ENCODE assay signal across 19 cellular contexts in the genomic region with DNA sequence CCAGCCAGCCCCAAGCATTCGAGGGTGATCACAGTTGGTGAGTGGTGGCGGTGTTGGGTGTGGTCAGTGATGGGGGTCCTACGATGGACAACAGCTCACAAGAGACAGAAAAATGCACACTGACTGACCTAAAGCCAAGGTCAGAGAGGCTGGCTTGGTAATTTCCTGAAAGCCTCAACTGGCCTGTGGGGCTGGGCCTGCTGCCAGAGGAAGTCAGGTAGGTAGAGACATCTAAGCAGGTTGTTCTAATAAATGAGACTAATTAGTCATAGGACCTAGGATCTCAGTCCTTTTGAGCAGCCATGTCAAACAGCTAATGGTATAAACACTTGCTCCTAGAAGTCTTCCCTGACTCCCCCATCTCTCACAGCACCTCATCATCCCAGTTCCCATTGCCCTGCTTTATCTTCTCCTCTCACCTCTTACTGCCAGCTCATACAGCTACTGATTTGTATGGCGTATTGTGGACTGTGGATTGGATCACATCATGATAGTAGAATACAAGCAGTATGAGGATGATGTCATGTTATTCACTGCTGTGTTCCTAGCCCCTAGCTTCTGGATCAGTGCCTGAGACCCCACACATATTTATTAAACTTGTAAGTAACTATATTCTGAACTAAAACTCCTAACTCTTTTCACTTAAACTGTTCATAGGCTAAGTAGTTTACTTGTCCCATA.
A peak's percentile ranks its signal among the peaks of the same experiment; 100 is the strongest.
DNase-seq lines count a peak whose midpoint lies in the region; ATAC-seq, FAIRE-seq and TF ChIP-seq lines count a peak whose summit lies in the region.
"Had no signal": no experiment of that assay in that cellular context is flagged by ENCODE, and none has a peak within 500 bp of the region (broad histone marks: within the 10 kb centered on the region; RNA-seq: fewer than 3 reads in every experiment).

No MANE protein-coding gene starts in this region.

- in situ Hi-C loops in Caki2 (cut with HindIII; ENCODE audit: low pct_unique_long_range_greater_than_20kb, low sequenced_read_pairs), result no loop called here

- peak; percentile 19 for DNase-seq in Caki2 (ENCODE audit: low read depth)
- DNase-seq in hepatocyte (ENCODE audit: low spot score), result no peak
- DNase-seq in small intestine, result peak; percentile 64
- no peak for DNase-seq in T-helper 2 cell
- DNase-seq: BE2C; C1 segment of cervical spinal cord; CD4-positive, CD25-positive, alpha-beta regulatory T cell; CD8-positive, alpha-beta memory T cell; COR-L47; DND-41; EL; H9; KG1 had no signal

- no peaks in the 10 kb centered on the region for H4K20me1 ChIP-seq in hepatocyte (ENCODE audit: insufficient read depth, poor library complexity, severe bottlenecking)

- H3K27me3 ChIP-seq in hepatocyte (no peaks in the 10 kb centered on the region), liver (ENCODE audit: control insufficient read depth in 4 of 4, insufficient read depth in 4 of 4, low read length in 3 of 4) (no peaks in the 10 kb centered on the region), small intestine (ENCODE audit: control insufficient read depth in 2 of 2, insufficient read depth in 2 of 2, low read length in 2 of 2) (no peaks in the 10 kb centered on the region)
- H3K27me3 ChIP-seq: BE2C had no signal

- H3K9me3 ChIP-seq in hepatocyte (ENCODE audit: low read depth), result no peaks in the 10 kb centered on the region
- no peaks in the 10 kb centered on the region for H3K9me3 ChIP-seq in liver (ENCODE audit: control insufficient read depth in 4 of 4, low read length in 3 of 4)
- no peaks in the 10 kb centered on the region for H3K9me3 ChIP-seq in small intestine (ENCODE audit: control insufficient read depth, low read depth)
- H3K9me3 ChIP-seq: BE2C had no signal

- H3K27ac ChIP-seq in hepatocyte (peak overlapping the region; percentile 42), liver (ENCODE audit: low read depth in 1 of 2, low read length in 2 of 2) (peak overlapping the region; percentile 68 to 89), small intestine (ENCODE audit: low read depth in 1 of 2, low read length in 1 of 2) (peak overlapping the region in 1 of 2 donors; percentile 14)

- ATAC-seq in GM19351 (IDR thresholded peaks at IDR 0.05; ENCODE audit: unreplicated experiment) (no peak), GM21717 (IDR thresholded peaks at IDR 0.05; ENCODE audit: unreplicated experiment) (no peak)
- ATAC-seq: GM12878 had no signal

- no peak overlapping the region for H3K4me3 ChIP-seq in hepatocyte
- H3K4me3 ChIP-seq in liver (ENCODE audit: low read depth in 1 of 3, low read length in 3 of 3), result no peak overlapping the region
- no peak overlapping the region for H3K4me3 ChIP-seq in small intestine (ENCODE audit: low read depth in 1 of 2, low read length in 2 of 2)
- H3K4me3 ChIP-seq: GM12878 had no signal

- no peak overlapping the region for H3K9ac ChIP-seq in liver (ENCODE audit: low read depth in 1 of 2, low read length in 2 of 2)

- H3K9me2 ChIP-seq in hepatocyte (replicated peaks; ENCODE audit: insufficient read depth), result no peaks in the 10 kb centered on the region

- TF ChIP-seq RAD21 in liver (IDR thresholded peaks at IDR 0.05), result no peak

- H3K4me2 ChIP-seq in hepatocyte, result no peak overlapping the region

- TF ChIP-seq CTCF in hepatocyte (IDR thresholded peaks at IDR 0.05; ENCODE audit: poor library complexity) (no peak), liver (IDR thresholded peaks at IDR 0.05; ENCODE audit: low read depth, low read length, missing input control) (no peak)

- H2AFZ ChIP-seq in hepatocyte, result no peak overlapping the region

- no peaks in the 10 kb centered on the region for H3K79me2 ChIP-seq in hepatocyte

- H3K4me1 ChIP-seq in hepatocyte (ENCODE audit: insufficient read depth), result peaks cover 15% of the 10 kb centered on the region
- H3K4me1 ChIP-seq in liver (ENCODE audit: control insufficient read depth in 4 of 4, insufficient read depth in 4 of 4, low read length in 3 of 4), result peaks cover 10 to 68% (median 45%) of the 10 kb centered on the region in 4 donors
- peaks cover 0 to 6% of the 10 kb centered on the region in 2 donors for H3K4me1 ChIP-seq in small intestine (ENCODE audit: control insufficient read depth in 2 of 2, insufficient read depth in 1 of 2, low read depth in 1 of 2, low read length in 1 of 2)
- H3K4me1 ChIP-seq: BE2C had no signal

- FAIRE-seq in small intestine (lab: Jason Lieb, UNC), result no peak
- FAIRE-seq: D721Med, GM12878, H1 had no signal

- no peaks in the 10 kb centered on the region for H3K36me3 ChIP-seq in hepatocyte (replicated peaks; ENCODE audit: insufficient read depth, low read depth)
- no peaks in the 10 kb centered on the region for H3K36me3 ChIP-seq in liver (ENCODE audit: control insufficient read depth in 4 of 4, insufficient read depth in 3 of 4, low read depth in 1 of 4, low read length in 3 of 4)
- no peaks in the 10 kb centered on the region for H3K36me3 ChIP-seq in small intestine (ENCODE audit: control insufficient read depth in 2 of 2, insufficient read depth in 2 of 2, low read length in 2 of 2)
- H3K36me3 ChIP-seq: BE2C had no signal

- 86% methylated on average over 4 of the region's 4 CpGs for WGBS in hepatocyte (ENCODE audit: low lambda C conversion rate, missing lambda C conversion rate)
- 90% methylated on average over 4 of the region's 4 CpGs for WGBS in liver
- WGBS in small intestine, 3 donors, result 74 to 84% (median 75%) methylated on average over 4 of the region's 4 CpGs

TF ChIP-seq in liver, 16 proteins besides CTCF, POLR2A, EP300 and RAD21:
- TF ChIP-seq RXRA (IDR thresholded peaks at IDR 0.05) (no peak), TAF1 (conservative IDR thresholded peaks at IDR 0.05) (no peak), EGR1 (IDR thresholded peaks at IDR 0.05; ENCODE audit: low read depth in 2 of 2) (no peak)
- TF ChIP-seq, protein P1, sequence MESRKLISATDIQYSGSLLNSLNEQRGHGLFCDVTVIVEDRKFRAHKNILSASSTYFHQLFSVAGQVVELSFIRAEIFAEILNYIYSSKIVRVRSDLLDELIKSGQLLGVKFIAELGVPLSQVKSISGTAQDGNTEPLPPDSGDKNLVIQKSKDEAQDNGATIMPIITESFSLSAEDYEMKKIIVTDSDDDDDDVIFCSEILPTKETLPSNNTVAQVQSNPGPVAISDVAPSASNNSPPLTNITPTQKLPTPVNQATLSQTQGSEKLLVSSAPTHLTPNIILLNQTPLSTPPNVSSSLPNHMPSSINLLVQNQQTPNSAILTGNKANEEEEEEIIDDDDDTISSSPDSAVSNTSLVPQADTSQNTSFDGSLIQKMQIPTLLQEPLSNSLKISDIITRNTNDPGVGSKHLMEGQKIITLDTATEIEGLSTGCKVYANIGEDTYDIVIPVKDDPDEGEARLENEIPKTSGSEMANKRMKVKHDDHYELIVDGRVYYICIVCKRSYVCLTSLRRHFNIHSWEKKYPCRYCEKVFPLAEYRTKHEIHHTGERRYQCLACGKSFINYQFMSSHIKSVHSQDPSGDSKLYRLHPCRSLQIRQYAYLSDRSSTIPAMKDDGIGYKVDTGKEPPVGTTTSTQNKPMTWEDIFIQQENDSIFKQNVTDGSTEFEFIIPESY (IDR thresholded peaks at IDR 0.05), result no peak

Comparison
In these comparisons a context has a peak if more than half of its experiments do, and no peak if none do; other contexts are left out.
1. DNase-seq: peak in Caki2 (single experiment) and small intestine (single experiment); none in hepatocyte (single experiment) and T-helper 2 cell (0 of 5).